In genomic region chr3:23952646-23953045, GRCh38 we compare ENCODE assay signal across 13 cellular contexts. TPM values are rescaled to one million over a fixed set of nuclear protein-coding genes. Genes with fewer than 3 reads are reported as not detected.
A peak's percentile ranks its signal among the peaks of the same experiment; 100 is the strongest.
DNase-seq lines count a peak whose midpoint lies in the region; ATAC-seq and TF ChIP-seq lines count a peak whose summit lies in the region.
"Had no signal": no experiment of that assay in that cellular context is flagged by ENCODE, and none has a peak within 500 bp of the region (broad histone marks: within the 10 kb centered on the region; RNA-seq: fewer than 3 reads in every experiment).

No MANE protein-coding gene starts in this region.

- 73 to 79% methylated on average over 4 of the region's 4 CpGs for WGBS in lower leg skin, 2 donors

- peak overlapping the region; percentile 74 for H3K27ac Mint-ChIP-seq in activated naive CD4-positive, alpha-beta T cell treated with anti-CD3 and anti-CD28 coated beads, Interleukin-2, amount 50 U/mL, for 24 hours
- no peak overlapping the region for H3K27ac Mint-ChIP-seq in activated naive CD4-positive, alpha-beta T cell treated with anti-CD3 and anti-CD28 coated beads, Interleukin-2, amount 50 U/mL, for 72 hours

- no peak for TF ChIP-seq CTCF in lower leg skin (IDR thresholded peaks at IDR 0.05)

- DNase-seq in activated naive CD4-positive, alpha-beta T cell treated with anti-CD3 and anti-CD28 coated beads, Interleukin-2, amount 50 U/mL, for 72 hours (ENCODE audit: low spot score in 2 of 2), result no peak
- DNase-seq in Karpas-422, result peak; percentile 78
- DNase-seq in lower leg skin (ENCODE audit: low spot score in 2 of 2), result no peak
- no peak for DNase-seq in COLO668 (lab: John Stamatoyannopoulos, UW; ENCODE audit: unreplicated experiment)
- no peak for DNase-seq in stimulated activated CD4-positive, alpha-beta T cell treated with anti-CD3 and anti-CD28 coated beads, Interleukin-4, amount 100 ng/mL, for 1 hour
- DNase-seq: anterior cingulate cortex, EL, H7, NCI-H524, thyroid gland had no signal

- H3K79me2 ChIP-seq in Karpas-422 (ENCODE audit: low read length), result no peaks in the 10 kb centered on the region

- no peak for TF ChIP-seq POLR2A in lower leg skin (IDR thresholded peaks at IDR 0.05)

- H3K4me3 ChIP-seq in Karpas-422 (ENCODE audit: low read length) (no peak overlapping the region), lower leg skin (ENCODE audit: low read depth, poor library complexity, severe bottlenecking) (no peak overlapping the region)
- H3K4me3 ChIP-seq: thyroid gland had no signal

- H3K9me3 Mint-ChIP-seq in activated naive CD4-positive, alpha-beta T cell treated with anti-CD3 and anti-CD28 coated beads, Interleukin-2, amount 50 U/mL, for 24 hours, result no peaks in the 10 kb centered on the region
- H3K9me3 Mint-ChIP-seq in activated naive CD4-positive, alpha-beta T cell treated with anti-CD3 and anti-CD28 coated beads, Interleukin-2, amount 50 U/mL, for 72 hours, result no peaks in the 10 kb centered on the region

- no peak overlapping the region for H3K9ac ChIP-seq in Karpas-422 (ENCODE audit: low read length)

- no peaks in the 10 kb centered on the region for H3K27me3 Mint-ChIP-seq in activated naive CD4-positive, alpha-beta T cell treated with anti-CD3 and anti-CD28 coated beads, Interleukin-2, amount 50 U/mL, for 24 hours

- peaks cover 5% of the 10 kb centered on the region for H3K36me3 Mint-ChIP-seq in activated naive CD4-positive, alpha-beta T cell treated with anti-CD3 and anti-CD28 coated beads, Interleukin-2, amount 50 U/mL, for 24 hours
- peaks cover 0 to 7% of the 10 kb centered on the region in 2 donors for H3K36me3 Mint-ChIP-seq in activated naive CD4-positive, alpha-beta T cell treated with anti-CD3 and anti-CD28 coated beads, Interleukin-2, amount 50 U/mL, for 72 hours

- intact Hi-C loops in lower leg skin (cut with DNase I; ENCODE audit: low total_unique reads), result no loop called here

- H3K27me3 ChIP-seq in Karpas-422 (ENCODE audit: low read length), result no peaks in the 10 kb centered on the region
- H3K27me3 ChIP-seq: thyroid gland had no signal

- ATAC-seq in activated naive CD4-positive, alpha-beta T cell treated with anti-CD3 and anti-CD28 coated beads, Interleukin-2, amount 50 U/mL, for 72 hours, result no peak
- peak; percentile 46 for ATAC-seq in HG02763 (IDR thresholded peaks at IDR 0.05; ENCODE audit: unreplicated experiment)
- no peak for ATAC-seq in activated CD4-positive, CD25-positive, alpha-beta regulatory T cell treated with anti-CD3 and anti-CD28 coated beads, Interleukin-2, amount 50 U/mL, for 24 hours

- peak overlapping the region; percentile 53 for H3K4me2 ChIP-seq in Karpas-422 (ENCODE audit: low read depth, low read length, poor library complexity, severe bottlenecking)

- H4K20me1 ChIP-seq in Karpas-422 (ENCODE audit: insufficient read depth, low read depth, low read length), result peaks cover 38% of the 10 kb centered on the region

- no peaks in the 10 kb centered on the region for H3K9me3 ChIP-seq in Karpas-422 (ENCODE audit: low read length)
- H3K9me3 ChIP-seq: thyroid gland had no signal

- H3K4me3 Mint-ChIP-seq in activated naive CD4-positive, alpha-beta T cell treated with anti-CD3 and anti-CD28 coated beads, Interleukin-2, amount 50 U/mL, for 24 hours, result no peak overlapping the region

- H3K4me1 Mint-ChIP-seq in activated naive CD4-positive, alpha-beta T cell treated with anti-CD3 and anti-CD28 coated beads, Interleukin-2, amount 50 U/mL, for 24 hours, result peaks cover 76% of the 10 kb centered on the region

- H2AFZ ChIP-seq in Karpas-422 (ENCODE audit: low read length), result no peak overlapping the region

- no peak overlapping the region for H3K27ac ChIP-seq in Karpas-422 (ENCODE audit: low read length)
- H3K27ac ChIP-seq: thyroid gland had no signal

- no peaks in the 10 kb centered on the region for H3K36me3 ChIP-seq in Karpas-422 (ENCODE audit: insufficient read depth, low read length)

- H3K4me1 ChIP-seq in Karpas-422 (ENCODE audit: low read length), result peaks cover 30% of the 10 kb centered on the region

- H3K9me2 ChIP-seq in Karpas-422 (replicated peaks; ENCODE audit: insufficient read depth, low read length), result no peaks in the 10 kb centered on the region

RNA-seq across cellular contexts. Expression of gene NR1D2, which starts 7.6 kb away (rescaled TPM):
- 10 to 100 TPM in 1 of 2 donors, 1 to 10 TPM in 1; 2.1 to 32.7 TPM for total RNA-seq in activated naive CD4-positive, alpha-beta T cell treated with anti-CD3 and anti-CD28 coated beads, Interleukin-2, amount 50 U/mL, for 72 hours
- 8.3 and 12.8 TPM in 2 replicates for total RNA-seq in Karpas-422 (2014; rRNA removed; shearing (Covaris generic); ENCODE audit: low replicate concordance)
- total RNA-seq in lower leg skin, result 10 to 100 TPM; 35.4 to 52.1 (median 42.1) TPM

RNA-seq across cellular contexts. Expression of gene RPL15, which starts 35.7 kb away (rescaled TPM):
- 1,000 to 10,000 TPM; 2,185 to 2,637 TPM for total RNA-seq in activated naive CD4-positive, alpha-beta T cell treated with anti-CD3 and anti-CD28 coated beads, Interleukin-2, amount 50 U/mL, for 72 hours
- 2,950 and 2,991 TPM in 2 replicates for total RNA-seq in Karpas-422 (2014; rRNA removed; shearing (Covaris generic); ENCODE audit: low replicate concordance)
- 1,000 to 10,000 TPM; 2,087 to 2,833 (median 2,394) TPM for total RNA-seq in lower leg skin

RNA-seq across cellular contexts. Expression of gene NKIRAS1, which starts 35.9 kb away (rescaled TPM):
- total RNA-seq in activated naive CD4-positive, alpha-beta T cell treated with anti-CD3 and anti-CD28 coated beads, Interleukin-2, amount 50 U/mL, for 72 hours, result 1 to 10 TPM; 2.4 to 7.4 TPM
- total RNA-seq in Karpas-422 (2014; rRNA removed; shearing (Covaris generic); ENCODE audit: low replicate concordance), result 0.97 and 3.5 TPM in 2 replicates
- total RNA-seq in lower leg skin, result 10 to 100 TPM in 2 of 4 donors, 1 to 10 TPM in 2; 6.6 to 10.5 (median 9.0) TPM
